Comparison of ENCODE assay signal across 1 cellular context in genomic region chrX:154360155-154360713, GRCh38.
TF ChIP-seq lines count a peak whose summit lies in the region.

No MANE protein-coding gene starts in this region.

TF ChIP-seq in HepG2, 621 proteins besides CTCF, POLR2A, EP300 and RAD21:
- no peak for TF ChIP-seq GLI4 (CRISPR knock-in tag; IDR thresholded peaks at IDR 0.05; ENCODE audit: borderline replicate concordance)
- TF ChIP-seq ZNF83 (CRISPR knock-in tag; IDR thresholded peaks at IDR 0.05; ENCODE audit: borderline replicate concordance), result no peak
- TF ChIP-seq RBFOX2 (IDR thresholded peaks at IDR 0.05; ENCODE audit: low read depth, low read length), result peak; percentile 22; the same call in 1 of the 2 replicates
- no peak for TF ChIP-seq AKNA (CRISPR knock-in tag; IDR thresholded peaks at IDR 0.05; ENCODE audit: borderline replicate concordance)
- peak; percentile 10 for TF ChIP-seq AGO2 (optimal IDR thresholded peaks at IDR 0.05; ENCODE audit: low read depth, low read length)
TF ChIP-seq in HepG2: peak in this region for 2.
